In genomic region chr4:1291996-1292702, GRCh38 we compare ENCODE assay signal across 1 cellular context.
TF ChIP-seq lines count a peak whose summit lies in the region.

No MANE protein-coding gene starts in this region.

TF ChIP-seq in HepG2, 621 proteins besides CTCF, POLR2A, EP300 and RAD21:
- TF ChIP-seq PHF21A (CRISPR knock-in tag; IDR thresholded peaks at IDR 0.05) (no peak), ZNF652 (CRISPR knock-in tag; IDR thresholded peaks at IDR 0.05; ENCODE audit: borderline replicate concordance, low read depth) (no peak), ZNF10 (CRISPR knock-in tag; IDR thresholded peaks at IDR 0.05; ENCODE audit: borderline replicate concordance, low read depth) (no peak), ATF6 (CRISPR knock-in tag; conservative IDR thresholded peaks at IDR 0.05) (no peak), SKIL (CRISPR knock-in tag; IDR thresholded peaks at IDR 0.05; ENCODE audit: borderline replicate concordance) (no peak), ZBTB7B (CRISPR knock-in tag; IDR thresholded peaks at IDR 0.05) (no peak), IKZF1 (IDR thresholded peaks at IDR 0.05) (no peak), ELF1 (CRISPR knock-in tag; IDR thresholded peaks at IDR 0.05) (no peak), KIAA2018 (CRISPR knock-in tag; IDR thresholded peaks at IDR 0.05; ENCODE audit: borderline replicate concordance) (no peak), ZMYM3 (CRISPR knock-in tag; IDR thresholded peaks at IDR 0.05) (no peak), ZNF431 (CRISPR knock-in tag; IDR thresholded peaks at IDR 0.05; ENCODE audit: borderline replicate concordance, low read depth) (no peak), GFI1 (CRISPR knock-in tag; IDR thresholded peaks at IDR 0.05; ENCODE audit: borderline replicate concordance) (no peak), PBX2 (CRISPR knock-in tag; IDR thresholded peaks at IDR 0.05) (no peak)
- TF ChIP-seq, protein P1, sequence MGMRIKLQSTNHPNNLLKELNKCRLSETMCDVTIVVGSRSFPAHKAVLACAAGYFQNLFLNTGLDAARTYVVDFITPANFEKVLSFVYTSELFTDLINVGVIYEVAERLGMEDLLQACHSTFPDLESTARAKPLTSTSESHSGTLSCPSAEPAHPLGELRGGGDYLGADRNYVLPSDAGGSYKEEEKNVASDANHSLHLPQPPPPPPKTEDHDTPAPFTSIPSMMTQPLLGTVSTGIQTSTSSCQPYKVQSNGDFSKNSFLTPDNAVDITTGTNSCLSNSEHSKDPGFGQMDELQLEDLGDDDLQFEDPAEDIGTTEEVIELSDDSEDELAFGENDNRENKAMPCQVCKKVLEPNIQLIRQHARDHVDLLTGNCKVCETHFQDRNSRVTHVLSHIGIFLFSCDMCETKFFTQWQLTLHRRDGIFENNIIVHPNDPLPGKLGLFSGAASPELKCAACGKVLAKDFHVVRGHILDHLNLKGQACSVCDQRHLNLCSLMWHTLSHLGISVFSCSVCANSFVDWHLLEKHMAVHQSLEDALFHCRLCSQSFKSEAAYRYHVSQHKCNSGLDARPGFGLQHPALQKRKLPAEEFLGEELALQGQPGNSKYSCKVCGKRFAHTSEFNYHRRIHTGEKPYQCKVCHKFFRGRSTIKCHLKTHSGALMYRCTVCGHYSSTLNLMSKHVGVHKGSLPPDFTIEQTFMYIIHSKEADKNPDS (CRISPR knock-in tag; IDR thresholded peaks at IDR 0.05): no peak
- TF ChIP-seq, protein P2, sequence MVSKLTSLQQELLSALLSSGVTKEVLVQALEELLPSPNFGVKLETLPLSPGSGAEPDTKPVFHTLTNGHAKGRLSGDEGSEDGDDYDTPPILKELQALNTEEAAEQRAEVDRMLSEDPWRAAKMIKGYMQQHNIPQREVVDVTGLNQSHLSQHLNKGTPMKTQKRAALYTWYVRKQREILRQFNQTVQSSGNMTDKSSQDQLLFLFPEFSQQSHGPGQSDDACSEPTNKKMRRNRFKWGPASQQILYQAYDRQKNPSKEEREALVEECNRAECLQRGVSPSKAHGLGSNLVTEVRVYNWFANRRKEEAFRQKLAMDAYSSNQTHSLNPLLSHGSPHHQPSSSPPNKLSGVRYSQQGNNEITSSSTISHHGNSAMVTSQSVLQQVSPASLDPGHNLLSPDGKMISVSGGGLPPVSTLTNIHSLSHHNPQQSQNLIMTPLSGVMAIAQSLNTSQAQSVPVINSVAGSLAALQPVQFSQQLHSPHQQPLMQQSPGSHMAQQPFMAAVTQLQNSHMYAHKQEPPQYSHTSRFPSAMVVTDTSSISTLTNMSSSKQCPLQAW (CRISPR knock-in tag; IDR thresholded peaks at IDR 0.05): no peak
- TF ChIP-seq, protein P3, sequence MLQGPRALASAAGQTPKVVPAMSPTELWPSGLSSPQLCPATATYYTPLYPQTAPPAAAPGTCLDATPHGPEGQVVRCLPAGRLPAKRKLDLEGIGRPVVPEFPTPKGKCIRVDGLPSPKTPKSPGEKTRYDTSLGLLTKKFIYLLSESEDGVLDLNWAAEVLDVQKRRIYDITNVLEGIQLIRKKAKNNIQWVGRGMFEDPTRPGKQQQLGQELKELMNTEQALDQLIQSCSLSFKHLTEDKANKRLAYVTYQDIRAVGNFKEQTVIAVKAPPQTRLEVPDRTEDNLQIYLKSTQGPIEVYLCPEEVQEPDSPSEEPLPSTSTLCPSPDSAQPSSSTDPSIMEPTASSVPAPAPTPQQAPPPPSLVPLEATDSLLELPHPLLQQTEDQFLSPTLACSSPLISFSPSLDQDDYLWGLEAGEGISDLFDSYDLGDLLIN (CRISPR knock-in tag; IDR thresholded peaks at IDR 0.05; ENCODE audit: borderline replicate concordance): no peak
